In the genomic region with DNA sequence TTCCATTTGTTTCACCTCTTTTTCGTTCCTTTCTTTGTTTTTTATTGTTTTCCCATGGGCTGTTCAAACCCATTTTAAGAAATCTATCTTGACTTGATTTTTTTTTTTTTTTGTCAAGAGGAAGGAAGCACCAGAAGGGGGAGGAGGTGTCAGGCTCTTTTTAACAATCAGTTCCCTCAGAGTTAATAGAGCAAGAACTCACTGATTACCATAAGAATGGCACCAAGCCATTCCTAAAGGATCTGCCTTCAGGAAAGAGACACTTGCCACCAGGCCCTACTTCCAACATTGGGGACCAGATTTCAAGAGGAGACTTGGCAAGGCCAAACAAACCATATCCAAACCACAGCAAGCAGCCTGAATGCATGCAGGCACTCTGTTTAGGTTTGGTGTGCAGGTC, we compare ENCODE assay signal across 17 cellular contexts.
DNase-seq lines count a peak whose midpoint lies in the region; ATAC-seq, FAIRE-seq and TF ChIP-seq lines count a peak whose summit lies in the region.
"Had no signal": no experiment of that assay in that cellular context is flagged by ENCODE, and none has a peak within 500 bp of the region (broad histone marks: within the 10 kb centered on the region; RNA-seq: fewer than 3 reads in every experiment).

No MANE protein-coding gene starts in this region.

- CTCF ChIA-PET in WTC11 (lab: Charles Lee): no interaction called here

- H3K4me1 ChIP-seq in H9 (ENCODE audit: insufficient read depth, low read length): peaks cover 6% of the 10 kb centered on the region; the same call in 1 of the 2 replicates
- peaks cover 5% of the 10 kb centered on the region for H3K4me1 ChIP-seq in neural progenitor cell
- H3K4me1 ChIP-seq in pancreas: no peaks in the 10 kb centered on the region
- H3K4me1 ChIP-seq: HAP-1 had no signal

- no peak overlapping the region for H2AFZ ChIP-seq in H9 (ENCODE audit: low read length)
- H2AFZ ChIP-seq in neural progenitor cell (replicated peaks): no peak overlapping the region

- ATAC-seq in WTC11 (peak; percentile 85), GM21576 (IDR thresholded peaks at IDR 0.05; ENCODE audit: unreplicated experiment) (no peak), pancreas (no peak)
- ATAC-seq: GM12878 had no signal

- no peaks in the 10 kb centered on the region for H3K36me3 ChIP-seq in neural progenitor cell
- H3K36me3 ChIP-seq in pancreas: no peaks in the 10 kb centered on the region
- H3K36me3 ChIP-seq: HAP-1 had no signal

- no peak for FAIRE-seq in pancreas (lab: Jason Lieb, UNC)
- FAIRE-seq: GM12878 had no signal

- no peak overlapping the region for H4K91ac ChIP-seq in H9 (ENCODE audit: insufficient read length, low read depth, low read length)

- no peak overlapping the region for H3K23ac ChIP-seq in H9 (ENCODE audit: insufficient read length, low read depth, low read length)

- H2BK120ac ChIP-seq in H9 (ENCODE audit: low read depth, low read length, poor library complexity, severe bottlenecking): peak overlapping the region; percentile 4

- no peak overlapping the region for H3K4me2 ChIP-seq in H9 (ENCODE audit: insufficient read depth, insufficient read length, low read length)
- no peak overlapping the region for H3K4me2 ChIP-seq in neural progenitor cell

- H3K27me3 Mint-ChIP-seq in H9 (ENCODE audit: low read depth) (no peaks in the 10 kb centered on the region; the same call in 1 of the 2 replicates), WTC11 (ENCODE audit: low read depth) (peaks cover 8% of the 10 kb centered on the region), neural progenitor cell (ENCODE audit: insufficient read depth, low read depth) (no peaks in the 10 kb centered on the region)
- H3K27me3 Mint-ChIP-seq: CD4-positive, alpha-beta memory T cell had no signal

- H3K9me3 Mint-ChIP-seq in H9 (peaks cover 27 to 30% of the 10 kb centered on the region in 2 experiments), WTC11 (peaks cover 54% of the 10 kb centered on the region), neural progenitor cell (peaks cover 11% of the 10 kb centered on the region)

- H3K9ac ChIP-seq in H9 (ENCODE audit: extremely low read depth, insufficient read length, low read length): no peak overlapping the region
- no peak overlapping the region for H3K9ac ChIP-seq in neural progenitor cell

- DNase-seq in H9 (no peak), WTC11 (ENCODE audit: low spot score) (no peak), iPS DF 19.7 (ENCODE audit: low read depth, low spot score) (peak; percentile 25), neural progenitor cell (ENCODE audit: low spot score) (peak; percentile 33), dermis blood vessel endothelial cell (no peak), pancreas (no peak)
- no peak for DNase-seq in activated CD4-positive, alpha-beta T cell treated with anti-CD3 and anti-CD28 coated beads, Interleukin-2, amount 50 U/mL, for 4 hours
- DNase-seq: C1 segment of cervical spinal cord; Calu3; CD4-positive, alpha-beta memory T cell; COR-L47; DND-41; GDM1; HFFc6 had no signal

- no peak overlapping the region for H3K14ac ChIP-seq in H9 (ENCODE audit: insufficient read depth, low read length)

- no peak overlapping the region for H3K4me3 Mint-ChIP-seq in H9
- H3K4me3 Mint-ChIP-seq in WTC11: no peak overlapping the region
- no peak overlapping the region for H3K4me3 Mint-ChIP-seq in neural progenitor cell
- H3K4me3 Mint-ChIP-seq: CD4-positive, alpha-beta memory T cell; HFFc6 had no signal

- TF ChIP-seq CTCF in H9 (conservative IDR thresholded peaks at IDR 0.05) (no peak), WTC11 (IDR thresholded peaks at IDR 0.05) (no peak), neural progenitor cell (IDR thresholded peaks at IDR 0.05) (no peak), pancreas (IDR thresholded peaks at IDR 0.05) (no peak)

- H2AK5ac ChIP-seq in H9 (ENCODE audit: insufficient read length, low read length): no peak overlapping the region

- WGBS in H9 (ENCODE audit: extremely low coverage, insufficient read length, low lambda C conversion rate): no CpG with 5 or more reads among the region's 1 CpG
- whole genome bisulfite sequencing in pancreas, 2 donors: 49 to 50% methylated on average over 1 of the region's 1 CpG

- peak overlapping the region; percentile 17 for H3K18ac ChIP-seq in H9 (ENCODE audit: insufficient read length, low read depth, low read length)

- H3T11ph ChIP-seq in H9 (ENCODE audit: low read length): no peak overlapping the region

- no peaks in the 10 kb centered on the region for H3K79me1 ChIP-seq in H9 (ENCODE audit: insufficient read depth, low read depth, low read length, poor library complexity, severe bottlenecking)

- H3K27ac ChIP-seq in H9 (ENCODE audit: insufficient read length, low read depth, low read length): no peak overlapping the region
- H3K27ac ChIP-seq in neural progenitor cell: no peak overlapping the region
- no peak overlapping the region for H3K27ac ChIP-seq in pancreas

- peaks cover 12% of the 10 kb centered on the region for H3K9me3 ChIP-seq in H9 (ENCODE audit: control insufficient read depth, low read depth, low read length)
- H3K9me3 ChIP-seq in neural progenitor cell (ENCODE audit: low read depth): no peaks in the 10 kb centered on the region
- no peaks in the 10 kb centered on the region for H3K9me3 ChIP-seq in pancreas
- H3K9me3 ChIP-seq: HAP-1 had no signal

- no peak overlapping the region for H3K56ac ChIP-seq in H9 (ENCODE audit: insufficient read length, low read depth, low read length)

- no peaks in the 10 kb centered on the region for H3F3A ChIP-seq in neural progenitor cell (ENCODE audit: low read depth)

- H3K4me1 Mint-ChIP-seq in H9 (peaks cover 13 to 15% of the 10 kb centered on the region in 2 experiments), WTC11 (peaks cover 19% of the 10 kb centered on the region), neural progenitor cell (peaks cover 12% of the 10 kb centered on the region)
- H3K4me1 Mint-ChIP-seq: CD4-positive, alpha-beta memory T cell had no signal

- H4K8ac ChIP-seq in H9 (replicated peaks; ENCODE audit: insufficient read length, low read depth, low read length): no peak overlapping the region

- intact Hi-C loops in pancreas (cut with DNase I): no loop called here

- H2BK20ac ChIP-seq in H9 (ENCODE audit: low read depth, low read length, poor library complexity, severe bottlenecking): no peak overlapping the region

- H4K20me1 ChIP-seq in H9 (ENCODE audit: control insufficient read depth, insufficient read depth, insufficient read length) (no peaks in the 10 kb centered on the region), neural progenitor cell (ENCODE audit: low read depth) (no peaks in the 10 kb centered on the region)

- H2BK12ac ChIP-seq in H9 (ENCODE audit: insufficient read length, low read depth, low read length): no peak overlapping the region

- POLR2A ChIA-PET in WTC11 (lab: Charles Lee): no interaction called here

- H3K27me3 ChIP-seq in H9 (ENCODE audit: insufficient read depth, low read length) (no peaks in the 10 kb centered on the region), neural progenitor cell (no peaks in the 10 kb centered on the region), pancreas (no peaks in the 10 kb centered on the region)

- H3K23me2 ChIP-seq in H9 (ENCODE audit: insufficient read length, low read depth, low read length, poor library complexity, severe bottlenecking): no peaks in the 10 kb centered on the region

- H3K36me3 Mint-ChIP-seq in H9 (ENCODE audit: insufficient read depth in 1 of 3, low read depth in 3 of 3): peaks cover 11 to 34% (median 16%) of the 10 kb centered on the region in 3 experiments; a peak in 6 of 7 replicates
- peaks cover 34% of the 10 kb centered on the region for H3K36me3 Mint-ChIP-seq in WTC11
- no peaks in the 10 kb centered on the region for H3K36me3 Mint-ChIP-seq in neural progenitor cell
- H3K36me3 Mint-ChIP-seq: CD4-positive, alpha-beta memory T cell had no signal

- no peak overlapping the region for H2BK15ac ChIP-seq in H9 (ENCODE audit: low read depth, low read length)

- no peak overlapping the region for H4K5ac ChIP-seq in H9 (ENCODE audit: insufficient read length, low read depth, low read length)

- H3K4me3 ChIP-seq in neural progenitor cell (no peak overlapping the region), pancreas (no peak overlapping the region)
- H3K4me3 ChIP-seq: GM12878, HAP-1 had no signal

- peak overlapping the region in 1 of 3 experiments; percentile 75; a peak in 2 of 7 replicates for H3K27ac Mint-ChIP-seq in H9
- H3K27ac Mint-ChIP-seq in WTC11: no peak overlapping the region
- no peak overlapping the region for H3K27ac Mint-ChIP-seq in neural progenitor cell
- H3K27ac Mint-ChIP-seq: CD4-positive, alpha-beta memory T cell; HFFc6 had no signal

- H3K79me2 ChIP-seq in H9 (ENCODE audit: insufficient read depth, low read length): no peaks in the 10 kb centered on the region
- no peaks in the 10 kb centered on the region for H3K79me2 ChIP-seq in neural progenitor cell (ENCODE audit: low read depth)

- H3K4ac ChIP-seq in H9 (ENCODE audit: low read depth, low read length): no peak overlapping the region

- H2BK5ac ChIP-seq in H9 (ENCODE audit: insufficient read length, low read length): no peak overlapping the region

TF ChIP-seq in WTC11, 78 proteins besides CTCF, POLR2A, EP300 and RAD21 (continues in another document):
- TF ChIP-seq ATF1 (CRISPR knock-in tag; IDR thresholded peaks at IDR 0.05) (no peak), ELF4 (CRISPR knock-in tag; IDR thresholded peaks at IDR 0.05; ENCODE audit: low read depth) (no peak)
- TF ChIP-seq, protein P1, sequence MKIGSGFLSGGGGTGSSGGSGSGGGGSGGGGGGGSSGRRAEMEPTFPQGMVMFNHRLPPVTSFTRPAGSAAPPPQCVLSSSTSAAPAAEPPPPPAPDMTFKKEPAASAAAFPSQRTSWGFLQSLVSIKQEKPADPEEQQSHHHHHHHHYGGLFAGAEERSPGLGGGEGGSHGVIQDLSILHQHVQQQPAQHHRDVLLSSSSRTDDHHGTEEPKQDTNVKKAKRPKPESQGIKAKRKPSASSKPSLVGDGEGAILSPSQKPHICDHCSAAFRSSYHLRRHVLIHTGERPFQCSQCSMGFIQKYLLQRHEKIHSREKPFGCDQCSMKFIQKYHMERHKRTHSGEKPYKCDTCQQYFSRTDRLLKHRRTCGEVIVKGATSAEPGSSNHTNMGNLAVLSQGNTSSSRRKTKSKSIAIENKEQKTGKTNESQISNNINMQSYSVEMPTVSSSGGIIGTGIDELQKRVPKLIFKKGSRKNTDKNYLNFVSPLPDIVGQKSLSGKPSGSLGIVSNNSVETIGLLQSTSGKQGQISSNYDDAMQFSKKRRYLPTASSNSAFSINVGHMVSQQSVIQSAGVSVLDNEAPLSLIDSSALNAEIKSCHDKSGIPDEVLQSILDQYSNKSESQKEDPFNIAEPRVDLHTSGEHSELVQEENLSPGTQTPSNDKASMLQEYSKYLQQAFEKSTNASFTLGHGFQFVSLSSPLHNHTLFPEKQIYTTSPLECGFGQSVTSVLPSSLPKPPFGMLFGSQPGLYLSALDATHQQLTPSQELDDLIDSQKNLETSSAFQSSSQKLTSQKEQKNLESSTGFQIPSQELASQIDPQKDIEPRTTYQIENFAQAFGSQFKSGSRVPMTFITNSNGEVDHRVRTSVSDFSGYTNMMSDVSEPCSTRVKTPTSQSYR (CRISPR knock-in tag; IDR thresholded peaks at IDR 0.05): no peak

Comparison
In these comparisons a context has a peak if more than half of its experiments do, and no peak if none do; other contexts are left out.
1. DNase-seq: peak in iPS DF 19.7 (single experiment) and neural progenitor cell (single experiment); none in H9 (single experiment), WTC11 (single experiment), dermis blood vessel endothelial cell (single experiment), pancreas (0 of 6) and activated CD4-positive, alpha-beta T cell treated with anti-CD3 and anti-CD28 coated beads, Interleukin-2, amount 50 U/mL, for 4 hours (0 of 2).